Comparison of ENCODE assay signal across 1 cellular context in genomic region chr3:186722457-186722856, GRCh38.
TF ChIP-seq lines count a peak whose summit lies in the region.

No MANE protein-coding gene starts in this region.

TF ChIP-seq in HepG2, 621 proteins besides CTCF, POLR2A, EP300 and RAD21:
- TF ChIP-seq HMGA1 (CRISPR knock-in tag; conservative IDR thresholded peaks at IDR 0.05): no peak
- TF ChIP-seq SRY (CRISPR knock-in tag; IDR thresholded peaks at IDR 0.05): no peak
- TF ChIP-seq ZNF652 (CRISPR knock-in tag; IDR thresholded peaks at IDR 0.05; ENCODE audit: borderline replicate concordance, low read depth): peak; percentile 93
- peak; percentile 65 for TF ChIP-seq STAG1 (CRISPR knock-in tag; IDR thresholded peaks at IDR 0.05)
- TF ChIP-seq ATRX (CRISPR knock-in tag; IDR thresholded peaks at IDR 0.05; ENCODE audit: borderline replicate concordance): no peak
- TF ChIP-seq SMC3 (IDR thresholded peaks at IDR 0.05; ENCODE audit: low read length): 0 out of 2 replicates have a peak, but pooled peaks have one; percentile 36
TF ChIP-seq in HepG2: peak in this region for 3.
